23 cellular contexts compared by ENCODE assay signal in genomic region chr1:206828765-206829164, GRCh38. TPM values are rescaled to one million over a fixed set of nuclear protein-coding genes. Genes with fewer than 3 reads are reported as not detected.
DNase-seq lines count a peak whose midpoint lies in the region; ATAC-seq and TF ChIP-seq lines count a peak whose summit lies in the region.
"Had no signal": no experiment of that assay in that cellular context is flagged by ENCODE, and none has a peak within 500 bp of the region (broad histone marks: within the 10 kb centered on the region; RNA-seq: fewer than 3 reads in every experiment).

No MANE protein-coding gene starts in this region.

- CTCF ChIA-PET in activated CD8-positive, alpha-beta memory T cell treated with anti-CD3 and anti-CD28 coated beads, Interleukin-2, amount 10 ng/mL, durations not matched to agents 7 days and 5 days (lab: Charles Lee): interaction anchor here (1.1 to 10.6 kb wide), 6 partner anchors 12 to 94 kb away, joined by 3 to 59 read pairs (median 8); partner anchors contain the start of gene IL10

- H3K36me3 Mint-ChIP-seq in activated CD8-positive, alpha-beta memory T cell treated with anti-CD3 and anti-CD28 coated beads, Interleukin-2, amount 10 ng/mL, durations not matched to agents 7 days and 5 days: no peaks in the 10 kb centered on the region
- no peaks in the 10 kb centered on the region for H3K36me3 Mint-ChIP-seq in stimulated activated memory B cell treated with anti-CD40 and anti-IgM and Interleukin-4, amounts not matched to agents 10 μg/mL and 1 μg/mL and 100 μg/mL, for 72 hours
- H3K36me3 Mint-ChIP-seq in type B pancreatic cell: no peaks in the 10 kb centered on the region

- TF ChIP-seq CTCF in epithelial cell of esophagus (IDR thresholded peaks at IDR 0.05; ENCODE audit: insufficient read depth, low read depth, low read length, missing control alignments) (peak; percentile 40), type B pancreatic cell (conservative IDR thresholded peaks at IDR 0.05) (no peak)

- ATAC-seq in activated CD8-positive, alpha-beta memory T cell treated with anti-CD3 and anti-CD28 coated beads, Interleukin-2, amount 10 ng/mL, durations not matched to agents 7 days and 5 days: no peak
- no peak for ATAC-seq in stimulated activated memory B cell treated with anti-CD40 and anti-IgM and Interleukin-4, amounts not matched to agents 10 μg/mL and 1 μg/mL and 100 μg/mL, for 72 hours
- no peak for ATAC-seq in GM21423 (IDR thresholded peaks at IDR 0.05; ENCODE audit: unreplicated experiment)
- ATAC-seq: activated CD4-positive, alpha-beta T cell treated with anti-CD3 and anti-CD28 coated beads for 36 hours; HepG2; PC-3; stimulated activated naive CD8-positive, alpha-beta T cell treated with anti-CD3 and anti-CD28 coated beads, Interleukin-15, Interleukin-2, amounts not matched to agents 100 U/mL and 50 U/mL, for 24 hours; upper lobe of right lung had no signal

- peak; percentile 12 for DNase-seq in activated CD8-positive, alpha-beta memory T cell treated with anti-CD3 and anti-CD28 coated beads, Interleukin-2, amount 10 ng/mL, durations not matched to agents 7 days and 5 days
- DNase-seq in activated CD8-positive, alpha-beta memory T cell treated with anti-CD3 and anti-CD28 coated beads for 24 hours: no peak
- DNase-seq in NCI-H69 (lab: John Stamatoyannopoulos, UW) (peak; percentile 27), epithelial cell of esophagus (ENCODE audit: low read depth) (peak; percentile 20), type B pancreatic cell (ENCODE audit: extremely low spot score, unreplicated experiment) (no peak), NOMO-1 treated with dmso at 0.1 percent for 144 hours (lab: John Stamatoyannopoulos, UW; ENCODE audit: unreplicated experiment) (no peak)
- DNase-seq: activated CD4-positive, alpha-beta T cell treated with anti-CD3 and anti-CD28 coated beads for 36 hours; GM23248; hippocampal formation; kidney glomerular epithelial cell; NCI-H2029; NCI-H526; PC-3; SJCRH30; stimulated activated naive CD8-positive, alpha-beta T cell treated with anti-CD3 and anti-CD28 coated beads, Interleukin-15, Interleukin-2, amounts not matched to agents 100 U/mL and 50 U/mL, for 24 hours; upper lobe of right lung had no signal

- H3K4me3 Mint-ChIP-seq in activated CD8-positive, alpha-beta memory T cell treated with anti-CD3 and anti-CD28 coated beads, Interleukin-2, amount 10 ng/mL, durations not matched to agents 7 days and 5 days: no peak overlapping the region
- H3K4me3 Mint-ChIP-seq in stimulated activated memory B cell treated with anti-CD40 and anti-IgM and Interleukin-4, amounts not matched to agents 10 μg/mL and 1 μg/mL and 100 μg/mL, for 72 hours: no peak overlapping the region
- H3K4me3 Mint-ChIP-seq in type B pancreatic cell: no peak overlapping the region
- H3K4me3 Mint-ChIP-seq: activated CD4-positive, alpha-beta T cell treated with anti-CD3 and anti-CD28 coated beads for 36 hours had no signal

- peaks cover 58% of the 10 kb centered on the region for H3K4me1 Mint-ChIP-seq in activated CD8-positive, alpha-beta memory T cell treated with anti-CD3 and anti-CD28 coated beads, Interleukin-2, amount 10 ng/mL, durations not matched to agents 7 days and 5 days
- peaks cover 51% of the 10 kb centered on the region for H3K4me1 Mint-ChIP-seq in stimulated activated memory B cell treated with anti-CD40 and anti-IgM and Interleukin-4, amounts not matched to agents 10 μg/mL and 1 μg/mL and 100 μg/mL, for 72 hours
- H3K4me1 Mint-ChIP-seq in type B pancreatic cell (ENCODE audit: unreplicated experiment): peaks cover 15% of the 10 kb centered on the region

- peaks cover 3% of the 10 kb centered on the region for H3K27me3 Mint-ChIP-seq in activated CD8-positive, alpha-beta memory T cell treated with anti-CD3 and anti-CD28 coated beads, Interleukin-2, amount 10 ng/mL, durations not matched to agents 7 days and 5 days
- H3K27me3 Mint-ChIP-seq in stimulated activated memory B cell treated with anti-CD40 and anti-IgM and Interleukin-4, amounts not matched to agents 10 μg/mL and 1 μg/mL and 100 μg/mL, for 72 hours: no peaks in the 10 kb centered on the region
- peaks cover 13% of the 10 kb centered on the region for H3K27me3 Mint-ChIP-seq in type B pancreatic cell
- H3K27me3 Mint-ChIP-seq: activated CD4-positive, alpha-beta T cell treated with anti-CD3 and anti-CD28 coated beads for 36 hours; activated naive CD8-positive, alpha-beta T cell had no signal

- H3K9me3 Mint-ChIP-seq in activated CD8-positive, alpha-beta memory T cell treated with anti-CD3 and anti-CD28 coated beads, Interleukin-2, amount 10 ng/mL, durations not matched to agents 7 days and 5 days (ENCODE audit: low read depth): no peaks in the 10 kb centered on the region
- no peaks in the 10 kb centered on the region for H3K9me3 Mint-ChIP-seq in stimulated activated memory B cell treated with anti-CD40 and anti-IgM and Interleukin-4, amounts not matched to agents 10 μg/mL and 1 μg/mL and 100 μg/mL, for 72 hours
- peaks cover 5% of the 10 kb centered on the region for H3K9me3 Mint-ChIP-seq in type B pancreatic cell

- no peak overlapping the region for H3K4me3 ChIP-seq in epithelial cell of esophagus (ENCODE audit: low read length)
- H3K4me3 ChIP-seq: breast epithelium, GM23248, SJCRH30, upper lobe of right lung had no signal

- no peak overlapping the region for H3K27ac Mint-ChIP-seq in activated CD8-positive, alpha-beta memory T cell treated with anti-CD3 and anti-CD28 coated beads, Interleukin-2, amount 10 ng/mL, durations not matched to agents 7 days and 5 days
- H3K27ac Mint-ChIP-seq in stimulated activated memory B cell treated with anti-CD40 and anti-IgM and Interleukin-4, amounts not matched to agents 10 μg/mL and 1 μg/mL and 100 μg/mL, for 72 hours: peak overlapping the region; percentile 13
- no peak overlapping the region for H3K27ac Mint-ChIP-seq in type B pancreatic cell

RNA-seq across cellular contexts. Expression of gene IL20, which starts 36.7 kb away (rescaled TPM):
- not detected for total RNA-seq in activated CD8-positive, alpha-beta memory T cell treated with anti-CD3 and anti-CD28 coated beads, Interleukin-2, amount 10 ng/mL, durations not matched to agents 7 days and 5 days
- not detected in 2 replicates for total RNA-seq in type B pancreatic cell (ENCODE audit: low replicate concordance)
- total RNA-seq: A673; activated CD4-positive, alpha-beta T cell treated with anti-CD3 and anti-CD28 coated beads for 36 hours; GM23248; HepG2; mesenteric fat pad; PC-3; SJCRH30; upper lobe of right lung had no signal

RNA-seq across cellular contexts. Expression of gene IL10, which starts 56.5 kb away (rescaled TPM):
- total RNA-seq in activated CD8-positive, alpha-beta memory T cell treated with anti-CD3 and anti-CD28 coated beads, Interleukin-2, amount 10 ng/mL, durations not matched to agents 7 days and 5 days: not detected
- not detected in 2 replicates for total RNA-seq in type B pancreatic cell (ENCODE audit: low replicate concordance)
- total RNA-seq: A673, GM23248, HepG2, PC-3 had no signal

RNA-seq across cellular contexts. Expression of gene IL19, which starts 58.2 kb away (rescaled TPM):
- total RNA-seq in activated CD8-positive, alpha-beta memory T cell treated with anti-CD3 and anti-CD28 coated beads, Interleukin-2, amount 10 ng/mL, durations not matched to agents 7 days and 5 days: not detected
- not detected in 2 replicates for total RNA-seq in type B pancreatic cell (ENCODE audit: low replicate concordance)
- total RNA-seq: A673; activated CD4-positive, alpha-beta T cell treated with anti-CD3 and anti-CD28 coated beads for 36 hours; breast epithelium; GM23248; HepG2; mesenteric fat pad; PC-3; SJCRH30; upper lobe of right lung had no signal

Comparison
In these comparisons a context has a peak if more than half of its experiments do, and no peak if none do; other contexts are left out.
1. DNase-seq: peak in activated CD8-positive, alpha-beta memory T cell treated with anti-CD3 and anti-CD28 coated beads, Interleukin-2, amount 10 ng/mL, durations not matched to agents 7 days and 5 days (single experiment), NCI-H69 (single experiment) and epithelial cell of esophagus (single experiment); none in activated CD8-positive, alpha-beta memory T cell treated with anti-CD3 and anti-CD28 coated beads for 24 hours (single experiment), type B pancreatic cell (single experiment) and NOMO-1 treated with dmso at 0.1 percent for 144 hours (single experiment).